2 cellular contexts compared by ENCODE assay signal in genomic region chrY:4483693-4484092, GRCh38.
TF ChIP-seq lines count a peak whose summit lies in the region.

No MANE protein-coding gene starts in this region.

TF ChIP-seq in liver, 16 proteins besides CTCF, POLR2A, EP300 and RAD21 (continued from another document):
- TF ChIP-seq ATF3 (IDR thresholded peaks at IDR 0.05) (no peak), HNF4G (IDR thresholded peaks at IDR 0.05) (no peak), JUND (IDR thresholded peaks at IDR 0.05) (no peak), YY1 (IDR thresholded peaks at IDR 0.05) (no peak), FOXA1 (IDR thresholded peaks at IDR 0.05) (no peak), SP1 (IDR thresholded peaks at IDR 0.05) (no peak), TAF1 (conservative IDR thresholded peaks at IDR 0.05) (no peak), REST (IDR thresholded peaks at IDR 0.05) (no peak), HNF4A (conservative IDR thresholded peaks at IDR 0.05) (no peak)

TF ChIP-seq in HepG2, 621 proteins besides CTCF, POLR2A, EP300 and RAD21 (continued from another document):
- TF ChIP-seq, protein P1, sequence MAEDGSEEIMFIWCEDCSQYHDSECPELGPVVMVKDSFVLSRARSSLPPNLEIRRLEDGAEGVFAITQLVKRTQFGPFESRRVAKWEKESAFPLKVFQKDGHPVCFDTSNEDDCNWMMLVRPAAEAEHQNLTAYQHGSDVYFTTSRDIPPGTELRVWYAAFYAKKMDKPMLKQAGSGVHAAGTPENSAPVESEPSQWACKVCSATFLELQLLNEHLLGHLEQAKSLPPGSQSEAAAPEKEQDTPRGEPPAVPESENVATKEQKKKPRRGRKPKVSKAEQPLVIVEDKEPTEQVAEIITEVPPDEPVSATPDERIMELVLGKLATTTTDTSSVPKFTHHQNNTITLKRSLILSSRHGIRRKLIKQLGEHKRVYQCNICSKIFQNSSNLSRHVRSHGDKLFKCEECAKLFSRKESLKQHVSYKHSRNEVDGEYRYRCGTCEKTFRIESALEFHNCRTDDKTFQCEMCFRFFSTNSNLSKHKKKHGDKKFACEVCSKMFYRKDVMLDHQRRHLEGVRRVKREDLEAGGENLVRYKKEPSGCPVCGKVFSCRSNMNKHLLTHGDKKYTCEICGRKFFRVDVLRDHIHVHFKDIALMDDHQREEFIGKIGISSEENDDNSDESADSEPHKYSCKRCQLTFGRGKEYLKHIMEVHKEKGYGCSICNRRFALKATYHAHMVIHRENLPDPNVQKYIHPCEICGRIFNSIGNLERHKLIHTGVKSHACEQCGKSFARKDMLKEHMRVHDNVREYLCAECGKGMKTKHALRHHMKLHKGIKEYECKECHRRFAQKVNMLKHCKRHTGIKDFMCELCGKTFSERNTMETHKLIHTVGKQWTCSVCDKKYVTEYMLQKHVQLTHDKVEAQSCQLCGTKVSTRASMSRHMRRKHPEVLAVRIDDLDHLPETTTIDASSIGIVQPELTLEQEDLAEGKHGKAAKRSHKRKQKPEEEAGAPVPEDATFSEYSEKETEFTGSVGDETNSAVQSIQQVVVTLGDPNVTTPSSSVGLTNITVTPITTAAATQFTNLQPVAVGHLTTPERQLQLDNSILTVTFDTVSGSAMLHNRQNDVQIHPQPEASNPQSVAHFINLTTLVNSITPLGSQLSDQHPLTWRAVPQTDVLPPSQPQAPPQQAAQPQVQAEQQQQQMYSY (CRISPR knock-in tag; IDR thresholded peaks at IDR 0.05): no peak
- TF ChIP-seq TAF1 (CRISPR knock-in tag; IDR thresholded peaks at IDR 0.05): no peak
- no peak for TF ChIP-seq ATF7 (IDR thresholded peaks at IDR 0.05)
- TF ChIP-seq ATF7 (CRISPR knock-in tag; IDR thresholded peaks at IDR 0.05): no peak
- no peak for TF ChIP-seq REL (CRISPR knock-in tag; conservative IDR thresholded peaks at IDR 0.05)
- no peak for TF ChIP-seq ZNF33B (CRISPR knock-in tag; IDR thresholded peaks at IDR 0.05)
- TF ChIP-seq ZNF549 (CRISPR knock-in tag; IDR thresholded peaks at IDR 0.05): no peak
- TF ChIP-seq HOXA5 (CRISPR knock-in tag; IDR thresholded peaks at IDR 0.05): no peak
- TF ChIP-seq ZBTB33 (CRISPR knock-in tag; IDR thresholded peaks at IDR 0.05): no peak
- no peak for TF ChIP-seq ATF1 (CRISPR knock-in tag; IDR thresholded peaks at IDR 0.05)
- TF ChIP-seq TMF1 (CRISPR knock-in tag; IDR thresholded peaks at IDR 0.05; ENCODE audit: low read depth): no peak
- no peak for TF ChIP-seq HNRNPUL1 (IDR thresholded peaks at IDR 0.05; ENCODE audit: low read depth, low read length)
- no peak for TF ChIP-seq IRF2 (CRISPR knock-in tag; IDR thresholded peaks at IDR 0.05)
- no peak for TF ChIP-seq PCBP2 (optimal IDR thresholded peaks at IDR 0.05; ENCODE audit: low read depth, low read length, poor library complexity, severe bottlenecking)
- no peak for TF ChIP-seq ATF4 (CRISPR knock-in tag; IDR thresholded peaks at IDR 0.05)
- TF ChIP-seq SIN3B (IDR thresholded peaks at IDR 0.05; ENCODE audit: low read length): no peak
- no peak for TF ChIP-seq DMAP1 (CRISPR knock-in tag; IDR thresholded peaks at IDR 0.05)
